ENCODE assay signal across 8 cellular contexts in the genomic region with DNA sequence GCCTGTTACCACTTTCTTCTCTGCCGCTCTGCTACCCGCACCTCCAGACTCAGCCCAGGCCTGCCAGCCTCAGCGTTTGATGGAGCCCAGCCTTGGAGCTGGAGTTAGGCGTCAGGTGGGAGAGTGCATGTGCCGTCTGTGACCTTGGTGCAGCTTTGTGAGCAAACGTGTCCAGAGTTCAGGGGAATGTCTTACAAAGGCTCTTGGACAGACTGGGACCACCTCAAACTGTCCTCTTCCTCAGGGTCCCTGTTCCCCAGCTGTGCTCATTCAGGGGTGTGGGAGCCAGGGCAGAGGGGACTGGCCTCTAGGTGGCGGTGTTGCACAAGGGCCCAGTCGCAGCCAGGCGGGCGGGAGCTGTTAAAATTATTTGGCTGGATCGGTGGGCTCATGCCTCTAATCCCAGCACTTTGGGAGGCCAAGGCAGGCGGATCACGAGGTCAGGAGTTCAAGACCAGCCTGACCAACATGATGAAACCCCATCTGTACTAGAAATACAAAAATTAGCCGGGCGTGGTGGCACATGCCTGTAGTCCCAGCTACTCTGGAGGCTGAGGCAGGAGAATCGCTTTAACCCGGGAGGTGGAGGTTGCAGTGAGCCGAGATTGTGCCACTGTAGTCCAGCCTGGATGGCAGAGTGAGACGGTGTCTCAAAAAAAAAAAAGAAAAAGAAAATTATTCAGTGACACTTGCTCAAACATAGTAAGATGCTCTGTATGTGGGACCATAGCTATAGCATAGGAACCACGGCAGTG.
DNase-seq lines count a peak whose midpoint lies in the region; ATAC-seq and TF ChIP-seq lines count a peak whose summit lies in the region.

No MANE protein-coding gene starts in this region.

- no peak for ATAC-seq in HG03175 (IDR thresholded peaks at IDR 0.05; ENCODE audit: unreplicated experiment)

- H3K4me3 ChIP-seq in fibroblast of mammary gland (ENCODE audit: control insufficient read depth, low read depth, low read length) (no peak overlapping the region), retinal pigment epithelial cell (ENCODE audit: low read length) (no peak overlapping the region)

- DNase-seq in activated CD4-positive, alpha-beta T cell treated with anti-CD3 and anti-CD28 coated beads for 1 hour, result peak; percentile 4
- DNase-seq in activated CD4-positive, alpha-beta T cell treated with anti-CD3 and anti-CD28 coated beads, Interleukin-2, amount 50 U/mL, for 1 hour, result no peak
- DNase-seq in RPMI8226 (peak; percentile 35), fibroblast of mammary gland (ENCODE audit: low read depth) (peak; percentile 27), retinal pigment epithelial cell (ENCODE audit: low read depth) (no peak), GOT3 (lab: John Stamatoyannopoulos, UW) (no peak)
- DNase-seq in activated CD4-positive, CD25-positive, alpha-beta regulatory T cell (lab: John Stamatoyannopoulos, UW), result no peak

- peak; percentile 68 for TF ChIP-seq CTCF in fibroblast of mammary gland (conservative IDR thresholded peaks at IDR 0.05; ENCODE audit: control insufficient read depth, insufficient read depth, low read depth, low read length)
- TF ChIP-seq CTCF in retinal pigment epithelial cell (conservative IDR thresholded peaks at IDR 0.05; ENCODE audit: low read depth, low read length), result peak; percentile 56

Comparison
In these comparisons a context has a peak if more than half of its experiments do, and no peak if none do; other contexts are left out.
1. DNase-seq: peak in activated CD4-positive, alpha-beta T cell treated with anti-CD3 and anti-CD28 coated beads for 1 hour (single experiment), RPMI8226 (single experiment) and fibroblast of mammary gland (single experiment); none in activated CD4-positive, alpha-beta T cell treated with anti-CD3 and anti-CD28 coated beads, Interleukin-2, amount 50 U/mL, for 1 hour (single experiment), retinal pigment epithelial cell (single experiment), GOT3 (single experiment) and activated CD4-positive, CD25-positive, alpha-beta regulatory T cell (0 of 4).